In genomic region chr1:38964140-38964548, GRCh38 we compare ENCODE assay signal across 1 cellular context.
TF ChIP-seq lines count a peak whose summit lies in the region.

No MANE protein-coding gene starts in this region.

TF ChIP-seq in GM12878, 131 proteins besides CTCF, POLR2A, EP300 and RAD21:
- TF ChIP-seq ATF3 (IDR thresholded peaks at IDR 0.05; ENCODE audit: borderline replicate concordance, extremely low read depth, low read depth, low read length), result no peak
- TF ChIP-seq SMC3 (IDR thresholded peaks at IDR 0.05; ENCODE audit: borderline replicate concordance, low read length), result peak; percentile 30; the same call in 1 of the 2 replicates
- TF ChIP-seq BACH1 (IDR thresholded peaks at IDR 0.05; ENCODE audit: borderline replicate concordance), result no peak
